In the genomic region with DNA sequence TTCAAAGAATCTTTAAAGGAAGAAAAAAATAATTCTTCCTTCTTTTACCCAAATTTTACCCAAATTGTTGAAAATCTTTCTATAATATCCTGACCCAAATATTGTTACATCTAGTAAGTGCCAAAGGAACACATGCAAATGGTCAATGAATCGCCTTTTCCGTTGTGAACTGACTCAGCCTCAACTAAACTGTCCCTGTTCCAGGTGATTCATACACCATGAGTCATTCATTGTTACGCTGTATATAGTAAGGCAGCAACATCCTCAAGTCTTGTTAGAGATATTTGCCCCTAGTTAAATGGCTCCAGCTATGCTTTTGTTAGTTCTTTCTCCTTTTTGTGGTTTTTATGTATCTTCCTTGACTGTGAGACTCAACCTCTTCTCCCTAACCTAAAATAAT, we compare ENCODE assay signal across 1 cellular context.
TF ChIP-seq lines count a peak whose summit lies in the region.

No MANE protein-coding gene starts in this region.

TF ChIP-seq in SK-N-SH, 30 proteins besides CTCF, POLR2A, EP300 and RAD21 (continued from another document):
- TF ChIP-seq TAF1 (IDR thresholded peaks at IDR 0.05; ENCODE audit: borderline replicate concordance, low read depth, low read length): no peak
- peak; percentile 99 for TF ChIP-seq JUND (IDR thresholded peaks at IDR 0.05)
- peak; percentile 85 for TF ChIP-seq NFIC (IDR thresholded peaks at IDR 0.05; ENCODE audit: borderline replicate concordance)
TF ChIP-seq in SK-N-SH: peak in this region for 5.
